In genomic region chr15:30929982-30930381, GRCh38 we compare ENCODE assay signal across 28 cellular contexts.
"Had no signal": no experiment of that assay in that cellular context is flagged by ENCODE, and none has a peak within 500 bp of the region (broad histone marks: within the 10 kb centered on the region; RNA-seq: fewer than 3 reads in every experiment).

No MANE protein-coding gene starts in this region.

- H3K4me1 Mint-ChIP-seq: endodermal cell had no signal

- H3K4me1 ChIP-seq: breast epithelium, right lobe of liver, uterus had no signal

- H3K27ac Mint-ChIP-seq: activated CD4-positive, alpha-beta memory T cell treated with anti-CD3 and anti-CD28 coated beads for 36 hours; activated CD4-positive, alpha-beta T cell treated with anti-CD3 and anti-CD28 coated beads, Interleukin-2, amount 10 ng/mL, durations not matched to agents 24 days and 14 days; activated T-cell treated with anti-CD3 and anti-CD28 coated beads, Interleukin-2, amount 50 U/mL, for 24 hours; activated T-helper 17 cell treated with anti-CD3 and anti-CD28 coated beads, Interleukin-2, amount 50 U/mL, for 72 hours; nephron; progenitor cell of endocrine pancreas; stimulated activated naive CD8-positive, alpha-beta T cell treated with anti-CD3 and anti-CD28 coated beads, Interleukin-15, amount 100 ng/mL, for 72 hours; T-helper 17 cell; type B pancreatic cell had no signal

- H3K4me3 ChIP-seq: breast epithelium, esophagus squamous epithelium, mucosa of descending colon, ovary, right lobe of liver, uterus had no signal

- DNase-seq: activated CD4-positive, alpha-beta memory T cell treated with anti-CD3 and anti-CD28 coated beads for 36 hours; activated CD4-positive, alpha-beta T cell treated with anti-CD3 and anti-CD28 coated beads, Interleukin-2, amount 10 ng/mL, durations not matched to agents 24 days and 14 days; activated CD4-positive, CD25-positive, alpha-beta regulatory T cell treated with anti-CD3 and anti-CD28 coated beads, Interleukin-2, amount 50 U/mL, for 72 hours; activated CD8-positive, alpha-beta memory T cell treated with anti-CD3 and anti-CD28 coated beads, Interleukin-2, amount 50 U/mL, for 4 hours; activated gamma-delta T cell treated with Interleukin-2 at 50 U/mL for 16 hours; activated naive CD4-positive, alpha-beta T cell treated with anti-CD3 and anti-CD28 coated beads, Interleukin-2, amount 50 U/mL, for 16 hours; activated T-cell treated with anti-CD3 and anti-CD28 coated beads, Interleukin-2, amount 50 U/mL, for 24 hours; central memory CD4-positive, alpha-beta T cell; endodermal cell; esophagus squamous epithelium; foreskin melanocyte; left cardiac atrium; left ventricle myocardium superior; mucosa of descending colon; ovary; right lobe of liver; stimulated activated CD4-positive, alpha-beta T cell treated with anti-CD3 and anti-CD28 coated beads, Interleukin-2, amount 100 ng/mL, for 48 hours; stimulated activated naive CD8-positive, alpha-beta T cell treated with anti-CD3 and anti-CD28 coated beads, Interleukin-15, amount 100 ng/mL, for 72 hours; substantia nigra; T-helper 17 cell; T1000; uterus; WERI-Rb-1 had no signal

- H3K27ac ChIP-seq: breast epithelium, esophagus squamous epithelium, ovary, right lobe of liver, uterus, WERI-Rb-1 had no signal

- H3K27me3 ChIP-seq: breast epithelium, esophagus squamous epithelium, ovary, right lobe of liver, uterus had no signal

- H3K9me3 Mint-ChIP-seq: activated CD4-positive, alpha-beta memory T cell treated with anti-CD3 and anti-CD28 coated beads for 36 hours; activated CD4-positive, alpha-beta T cell treated with anti-CD3 and anti-CD28 coated beads, Interleukin-2, amount 10 ng/mL, durations not matched to agents 24 days and 14 days; activated T-cell treated with anti-CD3 and anti-CD28 coated beads, Interleukin-2, amount 50 U/mL, for 24 hours; activated T-helper 17 cell treated with anti-CD3 and anti-CD28 coated beads, Interleukin-2, amount 50 U/mL, for 72 hours; endodermal cell; nephron; stimulated activated naive CD8-positive, alpha-beta T cell treated with anti-CD3 and anti-CD28 coated beads, Interleukin-15, amount 100 ng/mL, for 72 hours; type B pancreatic cell had no signal

- ATAC-seq: activated T-helper 17 cell treated with anti-CD3 and anti-CD28 coated beads, Interleukin-2, amount 50 U/mL, for 72 hours; left cardiac atrium; left ventricle myocardium superior; mucosa of descending colon; right lobe of liver; stimulated activated naive CD8-positive, alpha-beta T cell treated with anti-CD3 and anti-CD28 coated beads, Interleukin-15, amount 100 ng/mL, for 72 hours; T-helper 17 cell had no signal

- H3K36me3 ChIP-seq: breast epithelium, ovary, uterus had no signal

- H3K27me3 Mint-ChIP-seq: activated CD4-positive, alpha-beta memory T cell treated with anti-CD3 and anti-CD28 coated beads for 36 hours; activated CD4-positive, alpha-beta T cell treated with anti-CD3 and anti-CD28 coated beads, Interleukin-2, amount 10 ng/mL, durations not matched to agents 24 days and 14 days; activated T-cell treated with anti-CD3 and anti-CD28 coated beads, Interleukin-2, amount 50 U/mL, for 24 hours; activated T-helper 17 cell treated with anti-CD3 and anti-CD28 coated beads, Interleukin-2, amount 50 U/mL, for 72 hours; progenitor cell of endocrine pancreas; stimulated activated naive CD8-positive, alpha-beta T cell treated with anti-CD3 and anti-CD28 coated beads, Interleukin-15, amount 100 ng/mL, for 72 hours; T-helper 17 cell; type B pancreatic cell had no signal

- H3K9me3 ChIP-seq: breast epithelium, esophagus squamous epithelium, mucosa of descending colon, ovary, right lobe of liver, uterus had no signal

- H3K4me3 Mint-ChIP-seq: activated CD4-positive, alpha-beta memory T cell treated with anti-CD3 and anti-CD28 coated beads for 36 hours; activated CD4-positive, alpha-beta T cell treated with anti-CD3 and anti-CD28 coated beads, Interleukin-2, amount 10 ng/mL, durations not matched to agents 24 days and 14 days; activated T-cell treated with anti-CD3 and anti-CD28 coated beads, Interleukin-2, amount 50 U/mL, for 24 hours; activated T-helper 17 cell treated with anti-CD3 and anti-CD28 coated beads, Interleukin-2, amount 50 U/mL, for 72 hours; endodermal cell; nephron; stimulated activated naive CD8-positive, alpha-beta T cell treated with anti-CD3 and anti-CD28 coated beads, Interleukin-15, amount 100 ng/mL, for 72 hours; T-helper 17 cell; type B pancreatic cell had no signal
